1 cellular context compared by ENCODE assay signal in the genomic region with DNA sequence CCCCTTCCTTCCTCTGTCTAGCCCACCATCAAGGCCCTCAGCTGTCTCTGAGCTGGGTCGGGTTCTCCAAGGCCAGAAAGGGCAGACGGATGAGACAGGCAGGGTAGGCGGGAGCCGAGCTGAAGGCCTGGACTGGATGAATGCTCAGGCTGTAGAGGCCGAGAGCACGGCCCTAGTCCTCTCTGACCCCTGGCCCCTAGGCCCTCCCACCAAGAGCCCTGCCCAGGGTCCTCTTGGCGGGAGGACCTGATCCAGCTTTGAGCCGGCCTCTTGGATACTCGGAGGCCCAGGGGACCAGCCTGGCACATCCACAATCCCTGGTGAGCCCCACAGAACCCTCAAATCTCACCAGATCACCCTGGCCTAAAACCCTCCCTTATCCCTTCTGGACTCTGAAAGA.
TF ChIP-seq lines count a peak whose summit lies in the region.

No MANE protein-coding gene starts in this region.

TF ChIP-seq in HepG2, 621 proteins besides CTCF, POLR2A, EP300 and RAD21 (continues in another document):
- TF ChIP-seq ZNF564 (CRISPR knock-in tag; IDR thresholded peaks at IDR 0.05) (no peak), ZSCAN22 (CRISPR knock-in tag; IDR thresholded peaks at IDR 0.05) (no peak), ZNF883 (CRISPR knock-in tag; IDR thresholded peaks at IDR 0.05; ENCODE audit: not compliant biosample characterization) (no peak), ZNF484 (CRISPR knock-in tag; IDR thresholded peaks at IDR 0.05; ENCODE audit: borderline replicate concordance, low read depth) (no peak), NR3C1 (CRISPR knock-in tag; IDR thresholded peaks at IDR 0.05) (no peak), ETV5 (CRISPR knock-in tag; IDR thresholded peaks at IDR 0.05; ENCODE audit: borderline replicate concordance) (no peak), ZFY (CRISPR knock-in tag; IDR thresholded peaks at IDR 0.05) (no peak), ZNF512 (CRISPR knock-in tag; IDR thresholded peaks at IDR 0.05) (no peak), ZNF407 (CRISPR knock-in tag; IDR thresholded peaks at IDR 0.05; ENCODE audit: not compliant biosample characterization) (no peak), TBX2 (CRISPR knock-in tag; IDR thresholded peaks at IDR 0.05; ENCODE audit: borderline replicate concordance) (no peak), ZNF501 (CRISPR knock-in tag; IDR thresholded peaks at IDR 0.05) (0 out of 2 replicates have a peak, but pooled peaks have one; percentile 25), HNF4G (IDR thresholded peaks at IDR 0.05; ENCODE audit: borderline replicate concordance, low read depth, low read length) (no peak), HNF4G (CRISPR knock-in tag; IDR thresholded peaks at IDR 0.05; ENCODE audit: borderline replicate concordance, low read depth) (no peak), ZNF780A (CRISPR knock-in tag; IDR thresholded peaks at IDR 0.05) (no peak), NONO (IDR thresholded peaks at IDR 0.05) (no peak), NONO (CRISPR knock-in tag; conservative IDR thresholded peaks at IDR 0.05) (no peak), RBM22 (optimal IDR thresholded peaks at IDR 0.05; ENCODE audit: low read length) (peak; percentile 22), BORCS8-MEF2B (CRISPR knock-in tag; IDR thresholded peaks at IDR 0.05) (peak; percentile 10; the same call in 1 of the 2 replicates), SRF (IDR thresholded peaks at IDR 0.05; ENCODE audit: low read depth, low read length) (no peak), IRF2 (CRISPR knock-in tag; IDR thresholded peaks at IDR 0.05) (no peak), FOSL1 (CRISPR knock-in tag; IDR thresholded peaks at IDR 0.05; ENCODE audit: borderline replicate concordance) (no peak), CENPX (CRISPR knock-in tag; IDR thresholded peaks at IDR 0.05) (no peak), ZBTB4 (CRISPR knock-in tag; IDR thresholded peaks at IDR 0.05; ENCODE audit: borderline replicate concordance) (no peak), NFE2L1 (CRISPR knock-in tag; IDR thresholded peaks at IDR 0.05; ENCODE audit: borderline replicate concordance) (no peak), ZNF142 (CRISPR knock-in tag; IDR thresholded peaks at IDR 0.05) (no peak), HNF1B (CRISPR knock-in tag; IDR thresholded peaks at IDR 0.05) (no peak), ZNF263 (CRISPR knock-in tag; IDR thresholded peaks at IDR 0.05) (peak; percentile 66), PITX1 (CRISPR knock-in tag; IDR thresholded peaks at IDR 0.05) (no peak), ZNF563 (CRISPR knock-in tag; IDR thresholded peaks at IDR 0.05) (no peak), ZNF251 (CRISPR knock-in tag; IDR thresholded peaks at IDR 0.05) (no peak), STAG1 (CRISPR knock-in tag; IDR thresholded peaks at IDR 0.05) (no peak), ZC3H13 (CRISPR knock-in tag; IDR thresholded peaks at IDR 0.05) (no peak)
- TF ChIP-seq, protein P1, sequence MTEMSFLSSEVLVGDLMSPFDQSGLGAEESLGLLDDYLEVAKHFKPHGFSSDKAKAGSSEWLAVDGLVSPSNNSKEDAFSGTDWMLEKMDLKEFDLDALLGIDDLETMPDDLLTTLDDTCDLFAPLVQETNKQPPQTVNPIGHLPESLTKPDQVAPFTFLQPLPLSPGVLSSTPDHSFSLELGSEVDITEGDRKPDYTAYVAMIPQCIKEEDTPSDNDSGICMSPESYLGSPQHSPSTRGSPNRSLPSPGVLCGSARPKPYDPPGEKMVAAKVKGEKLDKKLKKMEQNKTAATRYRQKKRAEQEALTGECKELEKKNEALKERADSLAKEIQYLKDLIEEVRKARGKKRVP (CRISPR knock-in tag; IDR thresholded peaks at IDR 0.05), result no peak
- TF ChIP-seq, protein P2, sequence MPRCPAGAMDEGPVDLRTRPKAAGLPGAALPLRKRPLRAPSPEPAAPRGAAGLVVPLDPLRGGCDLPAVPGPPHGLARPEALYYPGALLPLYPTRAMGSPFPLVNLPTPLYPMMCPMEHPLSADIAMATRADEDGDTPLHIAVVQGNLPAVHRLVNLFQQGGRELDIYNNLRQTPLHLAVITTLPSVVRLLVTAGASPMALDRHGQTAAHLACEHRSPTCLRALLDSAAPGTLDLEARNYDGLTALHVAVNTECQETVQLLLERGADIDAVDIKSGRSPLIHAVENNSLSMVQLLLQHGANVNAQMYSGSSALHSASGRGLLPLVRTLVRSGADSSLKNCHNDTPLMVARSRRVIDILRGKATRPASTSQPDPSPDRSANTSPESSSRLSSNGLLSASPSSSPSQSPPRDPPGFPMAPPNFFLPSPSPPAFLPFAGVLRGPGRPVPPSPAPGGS (CRISPR knock-in tag; IDR thresholded peaks at IDR 0.05), result no peak
